ENCODE assay signal across 20 cellular contexts in genomic region chr3:45067486-45067885, GRCh38. TPM values are rescaled to one million over a fixed set of nuclear protein-coding genes. Genes with fewer than 3 reads are reported as not detected.
"Had no signal": no experiment of that assay in that cellular context is flagged by ENCODE, and none has a peak within 500 bp of the region (broad histone marks: within the 10 kb centered on the region; RNA-seq: fewer than 3 reads in every experiment).

No MANE protein-coding gene starts in this region.

- ATAC-seq: esophagus mucosa; gastroesophageal sphincter; left ventricle myocardium superior; natural killer cell; right cardiac atrium; stimulated activated effector memory CD8-positive, alpha-beta T cell treated with anti-CD3 and anti-CD28 coated beads, Interleukin-12 subunit alpha, Interleukin-12 subunit beta, amount 100 ng/mL, for 72 hours; upper lobe of right lung had no signal

- H3K36me3 ChIP-seq: gastroesophageal sphincter, neural progenitor cell, ovary, tibial artery, upper lobe of right lung, vagina had no signal

- H3K4me2 ChIP-seq: neural progenitor cell, smooth muscle cell had no signal

- H3K4me1 ChIP-seq: gastroesophageal sphincter, neural progenitor cell had no signal

- H3K27me3 ChIP-seq: gastroesophageal sphincter, neural progenitor cell, ovary, tibial artery, upper lobe of right lung, vagina had no signal

- H3K9me3 ChIP-seq: gastroesophageal sphincter, ovary, tibial artery, upper lobe of right lung, vagina had no signal

- H3K4me3 ChIP-seq: gastroesophageal sphincter, lung, neural progenitor cell, ovary, smooth muscle cell, tibial artery, upper lobe of right lung, vagina had no signal

- H3K27ac ChIP-seq: gastroesophageal sphincter, neural progenitor cell, ovary, tibial artery, upper lobe of right lung, vagina had no signal

- H2AFZ ChIP-seq: neural progenitor cell had no signal

- H3K9ac ChIP-seq: neural progenitor cell had no signal

- DNase-seq: cortex of kidney; effector memory CD4-positive, alpha-beta T cell; glutamatergic neuron; left ventricle myocardium superior; natural killer cell; nucleus accumbens; ovary; right cardiac atrium; stimulated activated CD4-positive, alpha-beta T cell treated with anti-CD3 and anti-CD28 coated beads, Interleukin-4, amount 100 ng/mL, for 1 hour; stimulated activated CD8-positive, alpha-beta memory T cell treated with anti-CD3 and anti-CD28 coated beads, Interleukin-4, amount 100 ng/mL, for 48 hours; tibial artery; upper lobe of right lung had no signal

RNA-seq across cellular contexts. Expression of gene CLEC3B, which starts 41.4 kb away (rescaled TPM):
- total RNA-seq: smooth muscle cell had no signal
- polyA plus RNA-seq: keratinocyte, smooth muscle cell had no signal
